ENCODE assay signal across 9 cellular contexts in genomic region chr2:190637903-190638618, GRCh38. TPM values are rescaled to one million over a fixed set of nuclear protein-coding genes. Genes with fewer than 3 reads are reported as not detected.
DNase-seq lines count a peak whose midpoint lies in the region; TF ChIP-seq lines count a peak whose summit lies in the region.
"Had no signal": no experiment of that assay in that cellular context is flagged by ENCODE, and none has a peak within 500 bp of the region (broad histone marks: within the 10 kb centered on the region; RNA-seq: fewer than 3 reads in every experiment).

No MANE protein-coding gene starts in this region.

- TF ChIP-seq CTCF in Calu3 (IDR thresholded peaks at IDR 0.05; ENCODE audit: unreplicated experiment) (no peak), hepatocyte (IDR thresholded peaks at IDR 0.05; ENCODE audit: poor library complexity) (no peak), A673 (conservative IDR thresholded peaks at IDR 0.05; ENCODE audit: low read depth, low read length) (no peak), GM13976 (IDR thresholded peaks at IDR 0.05; ENCODE audit: borderline replicate concordance, control extremely low read depth, extremely low read depth, insufficient read depth, missing control alignments) (no peak)

- H3K27me3 Mint-ChIP-seq in Calu3 (ENCODE audit: unreplicated experiment), result no peaks in the 10 kb centered on the region

- H3K9me3 ChIP-seq in hepatocyte (ENCODE audit: low read depth) (no peaks in the 10 kb centered on the region), A673 (ENCODE audit: low read depth, low read length, poor library complexity, severe bottlenecking) (no peaks in the 10 kb centered on the region)

- H3K36me3 Mint-ChIP-seq in Calu3 (ENCODE audit: insufficient read depth, unreplicated experiment), result no peaks in the 10 kb centered on the region

- no peaks in the 10 kb centered on the region for H3K36me3 ChIP-seq in hepatocyte (replicated peaks; ENCODE audit: insufficient read depth, low read depth)
- H3K36me3 ChIP-seq in A673 (ENCODE audit: insufficient read depth, low read length, poor library complexity, severe bottlenecking), result no peaks in the 10 kb centered on the region

- POLR2A ChIA-PET in A673 (lab: Charles Lee; ENCODE audit: low non-redundant PET), result no interaction called here

- peak overlapping the region; percentile 28 for H2AFZ ChIP-seq in hepatocyte

- CTCF ChIA-PET in Calu3 (lab: Charles Lee), result no interaction called here
- CTCF ChIA-PET in A673 (lab: Charles Lee), result no interaction called here

- DNase-seq in Calu3, result no peak
- peak in 32 of 56 donors; percentile 3 to 68 (median 40) for DNase-seq in amygdala (lab: John Stamatoyannopoulos, UW)
- no peak for DNase-seq in hepatocyte (ENCODE audit: low spot score)
- peak; percentile 12 for DNase-seq in renal cortical epithelial cell (ENCODE audit: low read depth)
- DNase-seq in DMS 273 (lab: John Stamatoyannopoulos, UW; ENCODE audit: unreplicated experiment), result no peak
- DNase-seq in A673 (ENCODE audit: low spot score), result no peak
- DNase-seq in GM13976 (ENCODE audit: low spot score), result no peak
- DNase-seq in NK-92 treated with Interleukin-12 subunit alpha and Interleukin-12 subunit beta, amount 100 ng/mL, for 24 hours (lab: John Stamatoyannopoulos, UW), result no peak
- DNase-seq: activated gamma-delta T cell had no signal

- H3K27me3 ChIP-seq in hepatocyte (no peaks in the 10 kb centered on the region), A673 (replicated peaks; ENCODE audit: insufficient read depth, low read depth, low read length, poor library complexity) (no peaks in the 10 kb centered on the region)

- H3K4me3 ChIP-seq in hepatocyte (no peak overlapping the region), A673 (ENCODE audit: low read depth, low read length, poor library complexity, severe bottlenecking) (no peak overlapping the region)

- H3K4me3 Mint-ChIP-seq in Calu3 (ENCODE audit: low read depth, unreplicated experiment), result no peak overlapping the region

- H3K79me2 ChIP-seq in hepatocyte, result no peaks in the 10 kb centered on the region

- in situ Hi-C loops in GM13976 (cut with MboI; ENCODE audit: low sequenced_read_pairs, unreplicated experiment), result no loop called here

- H3K27ac Mint-ChIP-seq in Calu3 (ENCODE audit: unreplicated experiment), result peak overlapping the region; percentile 14

- H3K9me2 ChIP-seq in hepatocyte (replicated peaks; ENCODE audit: insufficient read depth), result no peaks in the 10 kb centered on the region

- no peaks in the 10 kb centered on the region for H3K9me3 Mint-ChIP-seq in Calu3 (ENCODE audit: low read depth, unreplicated experiment)

- H3K4me1 ChIP-seq in hepatocyte (ENCODE audit: insufficient read depth) (peaks cover 16% of the 10 kb centered on the region), A673 (ENCODE audit: insufficient read depth, low read length, poor library complexity, severe bottlenecking) (peaks cover 24% of the 10 kb centered on the region)

- 72% methylated on average over 8 of the region's 8 CpGs for WGBS in hepatocyte (ENCODE audit: low lambda C conversion rate, missing lambda C conversion rate)

- no peaks in the 10 kb centered on the region for H4K20me1 ChIP-seq in hepatocyte (ENCODE audit: insufficient read depth, poor library complexity, severe bottlenecking)

- H3K4me2 ChIP-seq in hepatocyte, result no peak overlapping the region

- intact Hi-C loops in Calu3 (cut with micrococcal nuclease; ENCODE audit: unreplicated experiment), result loop anchor here (2.0 kb wide), 1 partner anchor 167 kb away; no protein-coding TSS in a partner anchor
- intact Hi-C loops in A673 (cut with micrococcal nuclease; ENCODE audit: unreplicated experiment), result no loop called here

- peaks cover 31% of the 10 kb centered on the region for H3K4me1 Mint-ChIP-seq in Calu3 (ENCODE audit: low read depth, unreplicated experiment)

- H3K27ac ChIP-seq in hepatocyte (no peak overlapping the region), A673 (ENCODE audit: low read depth, low read length, poor library complexity, severe bottlenecking) (no peak overlapping the region)

- BruUV-seq in Calu3 (replicated peaks; lab: Mats Ljungman, UMichigan) (no TSS peak), A673 (replicated peaks; lab: Mats Ljungman, UMichigan) (no TSS peak)

RNA-seq across cellular contexts. Expression of gene NAB1, which starts 10.8 kb away (rescaled TPM):
- 39.7 and 52.1 TPM in 2 replicates for total RNA-seq in Calu3 (2022)
- total RNA-seq in hepatocyte, result 41.8 and 46.6 TPM in 2 replicates
- polyA plus RNA-seq in hepatocyte, result 9.9 and 10.1 TPM in 2 replicates
- total RNA-seq in renal cortical epithelial cell, result 37.4 and 45.8 TPM in 2 replicates
- 29.8 and 32.6 TPM in 2 replicates for total RNA-seq in A673 (2021)

Comparison
In these comparisons a context has a peak if more than half of its experiments do, and no peak if none do; other contexts are left out.
1. DNase-seq: peak in amygdala (32 of 56) and renal cortical epithelial cell (single experiment); none in Calu3 (single experiment), hepatocyte (single experiment), DMS 273 (single experiment), A673 (single experiment), GM13976 (single experiment) and NK-92 treated with Interleukin-12 subunit alpha and Interleukin-12 subunit beta, amount 100 ng/mL, for 24 hours (single experiment).